In genomic region chr2:117902933-117903332, GRCh38 we compare ENCODE assay signal across 1 cellular context.
TF ChIP-seq lines count a peak whose summit lies in the region.

No MANE protein-coding gene starts in this region.

TF ChIP-seq in WTC11, 78 proteins besides CTCF, POLR2A, EP300 and RAD21 (continued from another document):
- no peak for TF ChIP-seq PREB (CRISPR knock-in tag; IDR thresholded peaks at IDR 0.05; ENCODE audit: borderline replicate concordance)
